ENCODE assay signal across 15 cellular contexts in genomic region chr2:96547751-96548161, GRCh38. TPM values are rescaled to one million over a fixed set of nuclear protein-coding genes. Genes with fewer than 3 reads are reported as not detected.
DNase-seq lines count a peak whose midpoint lies in the region; ATAC-seq lines count a peak whose summit lies in the region.
"Had no signal": no experiment of that assay in that cellular context is flagged by ENCODE, and none has a peak within 500 bp of the region (broad histone marks: within the 10 kb centered on the region; RNA-seq: fewer than 3 reads in every experiment).

No MANE protein-coding gene starts in this region.

- no peaks in the 10 kb centered on the region for H3K9me3 Mint-ChIP-seq in activated CD4-positive, alpha-beta T cell treated with anti-CD3 and anti-CD28 coated beads, Interleukin-2, amount 10 ng/mL, durations not matched to agents 24 days and 14 days
- H3K9me3 Mint-ChIP-seq in activated T-helper 1 cell treated with anti-CD3 and anti-CD28 coated beads, Interleukin-12 subunit alpha, Interleukin-12 subunit beta, Interleukin-2, Interleukin-4 antibody, amounts not matched to agents 30 ng/mL and 10 ng/mL and 1 ng/mL, durations not matched to agents 14 hours and 24 hours and 36 hours = no peaks in the 10 kb centered on the region

- no peaks in the 10 kb centered on the region for H3K27me3 Mint-ChIP-seq in activated CD4-positive, alpha-beta T cell treated with anti-CD3 and anti-CD28 coated beads, Interleukin-2, amount 10 ng/mL, durations not matched to agents 24 days and 14 days
- no peaks in the 10 kb centered on the region for H3K27me3 Mint-ChIP-seq in activated T-helper 1 cell treated with anti-CD3 and anti-CD28 coated beads, Interleukin-12 subunit alpha, Interleukin-12 subunit beta, Interleukin-2, Interleukin-4 antibody, amounts not matched to agents 30 ng/mL and 10 ng/mL and 1 ng/mL, durations not matched to agents 14 hours and 24 hours and 36 hours (ENCODE audit: insufficient read depth)

- peaks cover 43% of the 10 kb centered on the region for H3K4me1 Mint-ChIP-seq in activated CD4-positive, alpha-beta T cell treated with anti-CD3 and anti-CD28 coated beads, Interleukin-2, amount 10 ng/mL, durations not matched to agents 24 days and 14 days
- peaks cover 49% of the 10 kb centered on the region for H3K4me1 Mint-ChIP-seq in activated T-helper 1 cell treated with anti-CD3 and anti-CD28 coated beads, Interleukin-12 subunit alpha, Interleukin-12 subunit beta, Interleukin-2, Interleukin-4 antibody, amounts not matched to agents 30 ng/mL and 10 ng/mL and 1 ng/mL, durations not matched to agents 14 hours and 24 hours and 36 hours (ENCODE audit: low read depth)

- H3K4me3 Mint-ChIP-seq in activated CD4-positive, alpha-beta T cell treated with anti-CD3 and anti-CD28 coated beads, Interleukin-2, amount 10 ng/mL, durations not matched to agents 24 days and 14 days = peak overlapping the region; percentile 57
- H3K4me3 Mint-ChIP-seq in activated T-helper 1 cell treated with anti-CD3 and anti-CD28 coated beads, Interleukin-12 subunit alpha, Interleukin-12 subunit beta, Interleukin-2, Interleukin-4 antibody, amounts not matched to agents 30 ng/mL and 10 ng/mL and 1 ng/mL, durations not matched to agents 14 hours and 24 hours and 36 hours = peak overlapping the region; percentile 58

- H3K36me3 Mint-ChIP-seq in activated CD4-positive, alpha-beta T cell treated with anti-CD3 and anti-CD28 coated beads, Interleukin-2, amount 10 ng/mL, durations not matched to agents 24 days and 14 days (ENCODE audit: low read depth) = peaks cover 67% of the 10 kb centered on the region
- peaks cover 56% of the 10 kb centered on the region for H3K36me3 Mint-ChIP-seq in activated T-helper 1 cell treated with anti-CD3 and anti-CD28 coated beads, Interleukin-12 subunit alpha, Interleukin-12 subunit beta, Interleukin-2, Interleukin-4 antibody, amounts not matched to agents 30 ng/mL and 10 ng/mL and 1 ng/mL, durations not matched to agents 14 hours and 24 hours and 36 hours (ENCODE audit: low read depth)

- no peak for ATAC-seq in HG03196 (IDR thresholded peaks at IDR 0.05; ENCODE audit: unreplicated experiment)
- ATAC-seq: A549, K562 had no signal

- intact Hi-C loops in activated CD4-positive, alpha-beta T cell treated with anti-CD3 and anti-CD28 coated beads, Interleukin-2, amount 10 ng/mL, durations not matched to agents 24 days and 14 days (cut with micrococcal nuclease) = no loop called here
- intact Hi-C loops in activated T-helper 1 cell treated with anti-CD3 and anti-CD28 coated beads, Interleukin-12 subunit alpha, Interleukin-12 subunit beta, Interleukin-2, Interleukin-4 antibody, amounts not matched to agents 30 ng/mL and 10 ng/mL and 1 ng/mL, durations not matched to agents 14 hours and 24 hours and 36 hours (cut with micrococcal nuclease) = no loop called here

- peak overlapping the region; percentile 73 for H3K27ac Mint-ChIP-seq in activated CD4-positive, alpha-beta T cell treated with anti-CD3 and anti-CD28 coated beads, Interleukin-2, amount 10 ng/mL, durations not matched to agents 24 days and 14 days
- peak overlapping the region; percentile 64 for H3K27ac Mint-ChIP-seq in activated T-helper 1 cell treated with anti-CD3 and anti-CD28 coated beads, Interleukin-12 subunit alpha, Interleukin-12 subunit beta, Interleukin-2, Interleukin-4 antibody, amounts not matched to agents 30 ng/mL and 10 ng/mL and 1 ng/mL, durations not matched to agents 14 hours and 24 hours and 36 hours

- DNase-seq in activated CD4-positive, alpha-beta T cell treated with anti-CD3 and anti-CD28 coated beads, Interleukin-2, amount 10 ng/mL, durations not matched to agents 24 days and 14 days = no peak
- no peak for DNase-seq in activated CD4-positive, alpha-beta T cell treated with anti-CD3 and anti-CD28 coated beads for 1 hour
- no peak for DNase-seq in activated T-helper 1 cell treated with anti-CD3 and anti-CD28 coated beads, Interleukin-12 subunit alpha, Interleukin-12 subunit beta, Interleukin-2, Interleukin-4 antibody, amounts not matched to agents 30 ng/mL and 10 ng/mL and 1 ng/mL, durations not matched to agents 14 hours and 24 hours and 36 hours (ENCODE audit: low spot score)
- DNase-seq in fibroblast of peridontal ligament (ENCODE audit: extremely low read depth) = peak; percentile 85
- peak; percentile 8 for DNase-seq in stimulated activated CD8-positive, alpha-beta memory T cell treated with anti-CD3 and anti-CD28 coated beads, Interleukin-4, amount 100 ng/mL, for 48 hours
- DNase-seq in activated effector memory CD4-positive, alpha-beta T cell treated with Interleukin-2 at 50 U/mL for 16 hours = no peak
- DNase-seq in stimulated activated naive CD4-positive, alpha-beta T cell treated with Interleukin-2 at 50 U/mL for 16 hours (lab: John Stamatoyannopoulos, UW) = no peak
- DNase-seq: mammary epithelial cell, NCI-H1436 treated with DMSO at 0.1 percent for 48 hours, NCI-H748 treated with DMSO at 0.1 percent for 48 hours, T-helper 9 cell had no signal

RNA-seq across cellular contexts. Expression of gene ARID5A, which starts 11.2 kb away (rescaled TPM):
- 214 and 229 TPM in 2 replicates for total RNA-seq in activated CD4-positive, alpha-beta T cell treated with anti-CD3 and anti-CD28 coated beads, Interleukin-2, amount 10 ng/mL, durations not matched to agents 24 days and 14 days
- total RNA-seq in activated T-helper 1 cell treated with anti-CD3 and anti-CD28 coated beads, Interleukin-12 subunit alpha, Interleukin-12 subunit beta, Interleukin-2, Interleukin-4 antibody, amounts not matched to agents 30 ng/mL and 10 ng/mL and 1 ng/mL, durations not matched to agents 14 hours and 24 hours and 36 hours = 233 and 240 TPM in 2 replicates

RNA-seq across cellular contexts. Expression of gene NEURL3, which starts 42.6 kb away (rescaled TPM):
- 1.0 and 1.2 TPM in 2 replicates for total RNA-seq in activated CD4-positive, alpha-beta T cell treated with anti-CD3 and anti-CD28 coated beads, Interleukin-2, amount 10 ng/mL, durations not matched to agents 24 days and 14 days
- 0.54 and 0.75 TPM in 2 replicates for total RNA-seq in activated T-helper 1 cell treated with anti-CD3 and anti-CD28 coated beads, Interleukin-12 subunit alpha, Interleukin-12 subunit beta, Interleukin-2, Interleukin-4 antibody, amounts not matched to agents 30 ng/mL and 10 ng/mL and 1 ng/mL, durations not matched to agents 14 hours and 24 hours and 36 hours
- total RNA-seq: K562, mammary epithelial cell, smooth muscle cell had no signal

Comparison
In these comparisons a context has a peak if more than half of its experiments do, and no peak if none do; other contexts are left out.
1. DNase-seq: peak in fibroblast of peridontal ligament (single experiment) and stimulated activated CD8-positive, alpha-beta memory T cell treated with anti-CD3 and anti-CD28 coated beads, Interleukin-4, amount 100 ng/mL, for 48 hours (single experiment); none in activated CD4-positive, alpha-beta T cell treated with anti-CD3 and anti-CD28 coated beads, Interleukin-2, amount 10 ng/mL, durations not matched to agents 24 days and 14 days (single experiment), activated CD4-positive, alpha-beta T cell treated with anti-CD3 and anti-CD28 coated beads for 1 hour (single experiment), activated T-helper 1 cell treated with anti-CD3 and anti-CD28 coated beads, Interleukin-12 subunit alpha, Interleukin-12 subunit beta, Interleukin-2, Interleukin-4 antibody, amounts not matched to agents 30 ng/mL and 10 ng/mL and 1 ng/mL, durations not matched to agents 14 hours and 24 hours and 36 hours (single experiment), activated effector memory CD4-positive, alpha-beta T cell treated with Interleukin-2 at 50 U/mL for 16 hours (single experiment) and stimulated activated naive CD4-positive, alpha-beta T cell treated with Interleukin-2 at 50 U/mL for 16 hours (single experiment).